ENCODE assay signal across 20 cellular contexts in the genomic region with DNA sequence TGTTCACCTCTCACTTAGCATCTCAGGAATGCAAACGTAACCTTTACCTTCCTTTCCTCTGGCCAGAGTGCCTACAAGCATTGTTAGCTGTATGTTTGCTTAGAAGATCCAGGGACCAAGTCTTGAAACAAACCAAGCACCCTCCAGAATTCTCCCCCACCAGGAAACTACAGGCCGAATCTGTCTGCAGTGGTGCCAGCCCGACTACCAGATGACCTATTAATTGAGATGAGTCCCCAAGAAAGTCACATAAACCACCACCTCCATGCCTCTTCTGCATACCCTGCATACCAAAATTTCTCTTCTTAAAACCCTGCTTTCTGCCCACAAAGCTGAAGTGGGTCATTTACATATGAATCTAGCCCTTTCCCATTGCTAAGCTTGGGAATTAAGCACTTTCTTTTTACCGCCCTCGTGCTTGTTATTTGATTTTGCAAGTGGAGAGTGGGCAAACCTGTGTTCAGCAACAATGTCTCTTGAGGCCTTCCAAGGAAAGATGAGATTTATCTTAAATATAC.
A peak's percentile ranks its signal among the peaks of the same experiment; 100 is the strongest.
DNase-seq lines count a peak whose midpoint lies in the region; TF ChIP-seq lines count a peak whose summit lies in the region.
"Had no signal": no experiment of that assay in that cellular context is flagged by ENCODE, and none has a peak within 500 bp of the region (broad histone marks: within the 10 kb centered on the region; RNA-seq: fewer than 3 reads in every experiment).

No MANE protein-coding gene starts in this region.

- H3K4me3 ChIP-seq in HAP-1 = no peak overlapping the region
- H3K4me3 ChIP-seq in NT2/D1 (ENCODE audit: insufficient read length, low read depth) = no peak overlapping the region
- H3K4me3 ChIP-seq in mesendoderm (ENCODE audit: low read length) = no peak overlapping the region
- H3K4me3 ChIP-seq in foreskin fibroblast (ENCODE audit: low read depth in 1 of 2, low read length in 2 of 2) = no peak overlapping the region
- H3K4me3 ChIP-seq: GM12878, GM23248 had no signal

- H2BK15ac ChIP-seq in mesendoderm (replicated peaks; ENCODE audit: low read depth) = no peak overlapping the region

- H3K27ac ChIP-seq in mesendoderm (ENCODE audit: low read depth, low read length) = no peak overlapping the region
- H3K27ac ChIP-seq: GM23248, KMS-11 had no signal

- no peak overlapping the region for H3K56ac ChIP-seq in mesendoderm (ENCODE audit: low read length)

- H3K9me3 ChIP-seq in HAP-1 (no peaks in the 10 kb centered on the region), NT2/D1 (ENCODE audit: insufficient read depth, low read length) (peaks cover 8% of the 10 kb centered on the region; the same call in 1 of the 2 replicates)

- H3K4me1 ChIP-seq in HAP-1 (no peaks in the 10 kb centered on the region; the same call in 1 of the 2 replicates), NT2/D1 (ENCODE audit: insufficient read depth, insufficient read length) (peaks cover 3% of the 10 kb centered on the region), mesendoderm (ENCODE audit: control insufficient read depth, low read depth, low read length) (no peaks in the 10 kb centered on the region)

- H4K5ac ChIP-seq in mesendoderm (ENCODE audit: low read length) = no peak overlapping the region

- no peaks in the 10 kb centered on the region for H3K79me2 ChIP-seq in mesendoderm (ENCODE audit: control insufficient read depth, insufficient read depth, low read length)

- DNase-seq in HAP-1 (ENCODE audit: low spot score in 2 of 2) = peak; percentile 14 to 70
- peak; percentile 73 for DNase-seq in NT2/D1 (ENCODE audit: low read depth, low spot score)
- peak; percentile 67 for DNase-seq in iPS DF 19.7 (ENCODE audit: low read depth, low spot score)
- peak; percentile 61 for DNase-seq in mesendoderm
- no peak for DNase-seq in foreskin fibroblast
- DNase-seq in OCI-M2 (lab: John Stamatoyannopoulos, UW; ENCODE audit: unreplicated experiment) = no peak
- no peak for DNase-seq in pons (ENCODE audit: low spot score)
- DNase-seq: CD4-positive, CD25-positive, alpha-beta regulatory T cell; GM23248; IMR-90; MV-4-11; NCI-H1105 treated with DMSO at 0.1 percent for 48 hours; NCI-H2029 treated with DMSO at 0.1 percent for 48 hours; NCI-H345; NCI-H524; NCI-H774; Right ventricle myocardium superior; SW 1271 had no signal

- no peak overlapping the region for H3K4ac ChIP-seq in mesendoderm (ENCODE audit: low read depth, low read length)

- H3K36me3 ChIP-seq in HAP-1 (replicated peaks) (no peaks in the 10 kb centered on the region), NT2/D1 (ENCODE audit: insufficient read depth, insufficient read length, low read length) (no peaks in the 10 kb centered on the region), mesendoderm (ENCODE audit: control insufficient read depth, insufficient read depth, low read length) (no peaks in the 10 kb centered on the region)

- H2BK5ac ChIP-seq in mesendoderm (ENCODE audit: low read length) = no peak overlapping the region

- no peak for TF ChIP-seq CTCF in foreskin fibroblast (IDR thresholded peaks at IDR 0.05; ENCODE audit: low read depth, low read length)

- no peak overlapping the region for H3K18ac ChIP-seq in mesendoderm (ENCODE audit: low read length)

- H3K27me3 ChIP-seq in HAP-1 (ENCODE audit: low read depth) (no peaks in the 10 kb centered on the region), NT2/D1 (ENCODE audit: insufficient read depth, insufficient read length) (no peaks in the 10 kb centered on the region), mesendoderm (ENCODE audit: insufficient read depth, low read length, poor library complexity) (no peaks in the 10 kb centered on the region)

- no peak overlapping the region for H3K23ac ChIP-seq in mesendoderm (ENCODE audit: low read length)

- H3K9ac ChIP-seq in NT2/D1 (ENCODE audit: insufficient read length, low read depth) = no peak overlapping the region
- H3K9ac ChIP-seq in mesendoderm (ENCODE audit: low read length) = no peak overlapping the region
- H3K9ac ChIP-seq: GM23248, KMS-11 had no signal

- in situ Hi-C loops in HAP-1 (cut with MboI; ENCODE audit: low sequenced_read_pairs) = no loop called here

- H3K4me2 ChIP-seq in mesendoderm (ENCODE audit: low read length) = no peak overlapping the region
- H3K4me2 ChIP-seq: KMS-11 had no signal

- no peak overlapping the region for H4K8ac ChIP-seq in mesendoderm (ENCODE audit: low read depth, low read length)

- WGBS in mesendoderm (ENCODE audit: extremely low coverage, insufficient coverage, low lambda C conversion rate) = no CpG with 5 or more reads among the region's 5 CpGs

- no peaks in the 10 kb centered on the region for H3K79me1 ChIP-seq in mesendoderm (ENCODE audit: low read length)

- no peak overlapping the region for H2BK120ac ChIP-seq in mesendoderm (ENCODE audit: low read depth, low read length)

- no peak overlapping the region for H2AK5ac ChIP-seq in mesendoderm (ENCODE audit: low read length)

Comparison
In these comparisons a context has a peak if more than half of its experiments do, and no peak if none do; other contexts are left out.
1. DNase-seq: peak in HAP-1 (2 of 2), NT2/D1 (single experiment), iPS DF 19.7 (single experiment) and mesendoderm (single experiment); none in foreskin fibroblast (0 of 2), OCI-M2 (single experiment) and pons (single experiment).